39 cellular contexts compared by ENCODE assay signal in the genomic region with DNA sequence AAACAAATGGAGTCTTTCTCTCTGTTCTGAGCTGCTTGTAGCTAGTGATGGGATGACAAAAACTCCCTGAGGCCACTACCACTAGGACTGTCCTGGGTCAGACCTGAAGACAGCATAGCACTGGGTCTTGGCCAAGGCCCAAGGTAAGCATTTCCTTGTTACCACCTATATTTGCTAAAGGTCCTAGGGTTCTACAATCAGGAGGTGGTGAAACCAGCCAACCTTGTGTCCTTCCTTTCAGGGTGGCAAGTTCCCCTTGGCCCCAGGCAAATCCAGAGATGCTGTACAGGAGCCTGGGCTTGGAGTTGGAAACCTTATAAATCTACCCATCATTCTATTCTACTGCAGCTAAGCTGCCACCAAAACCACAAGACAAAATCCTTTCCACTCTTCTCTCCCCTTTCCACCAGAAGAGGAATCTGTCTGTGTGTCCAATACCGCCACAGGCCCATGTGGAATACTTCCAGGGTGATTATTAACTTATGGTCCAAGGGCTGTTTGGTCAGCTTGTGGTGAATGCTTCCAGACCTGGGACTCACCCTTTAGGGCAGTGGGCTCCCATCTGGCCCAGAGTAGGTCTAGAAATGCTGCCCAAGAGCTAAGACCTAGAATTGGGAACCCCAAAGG. TPM values are rescaled to one million over a fixed set of nuclear protein-coding genes. Genes with fewer than 3 reads are reported as not detected.
"Had no signal": no experiment of that assay in that cellular context is flagged by ENCODE, and none has a peak within 500 bp of the region (broad histone marks: within the 10 kb centered on the region; RNA-seq: fewer than 3 reads in every experiment).

No MANE protein-coding gene starts in this region.

- H3K27ac ChIP-seq: adrenal gland, ascending aorta, body of pancreas, brain microvascular endothelial cell, breast epithelium, cardiac muscle cell had no signal

- H3K27me3 ChIP-seq: ascending aorta, body of pancreas, brain microvascular endothelial cell, breast epithelium, cardiac muscle cell had no signal

- H3K4me1 ChIP-seq: adrenal gland, ascending aorta, breast epithelium had no signal

- FAIRE-seq: astrocyte, bronchial epithelial cell had no signal

- H3K36me3 ChIP-seq: adrenal gland, ascending aorta, brain microvascular endothelial cell, breast epithelium, cardiac muscle cell had no signal

- DNase-seq: activated effector memory CD4-positive, alpha-beta T cell treated with anti-CD3 and anti-CD28 coated beads, Interleukin-2, amount 50 U/mL, for 16 hours; activated effector memory CD4-positive, alpha-beta T cell treated with Interleukin-2 at 50 U/mL for 16 hours; activated gamma-delta T cell; activated gamma-delta T cell treated with Interleukin-2 at 50 U/mL for 16 hours; activated naive CD4-positive, alpha-beta T cell; activated naive CD4-positive, alpha-beta T cell treated with anti-CD3 and anti-CD28 coated beads for 36 hours; activated naive CD4-positive, alpha-beta T cell treated with anti-CD3 and anti-CD28 coated beads, Interleukin-2, amount 10 ng/mL, durations not matched to agents 7 days and 5 days; activated naive CD4-positive, alpha-beta T cell treated with anti-CD3 and anti-CD28 coated beads, Interleukin-2, amount 50 U/mL, for 16 hours; activated naive CD4-positive, alpha-beta T cell treated with Interleukin-2 at 50 U/mL for 16 hours; activated naive CD8-positive, alpha-beta T cell treated with anti-CD3 and anti-CD28 coated beads for 36 hours; activated naive CD8-positive, alpha-beta T cell treated with anti-CD3 and anti-CD28 coated beads, Interleukin-2, amount 10 ng/mL, durations not matched to agents 7 days and 5 days; activated naive CD8-positive, alpha-beta T cell treated with anti-CD3 and anti-CD28 coated beads, Interleukin-2, amount 50 U/mL, for 24 hours; activated T-cell treated with anti-CD3 and anti-CD28 coated beads, Interleukin-2, amount 50 U/mL, for 1 hour; activated T-cell treated with anti-CD3 and anti-CD28 coated beads, Interleukin-2, amount 50 U/mL, for 24 hours; activated T-cell treated with anti-CD3 and anti-CD28 coated beads, Interleukin-2, amount 50 U/mL, for 4 hours; activated T-cell treated with anti-CD3 and anti-CD28 coated beads, Interleukin-2, amount 50 U/mL, for 48 hours; activated T-cell treated with anti-CD3 and anti-CD28 coated beads, Interleukin-2, amount 50 U/mL, for 72 hours; adrenal gland; amniotic stem cell; amygdala; anterior cingulate cortex; aorta; body of pancreas; brain microvascular endothelial cell; caudate nucleus; central memory CD4-positive, alpha-beta T cell; cerebellar nuclear complex had no signal

- H3K4me3 ChIP-seq: adrenal gland, ascending aorta, body of pancreas, breast epithelium, cardiac muscle cell had no signal

- H3K9me3 ChIP-seq: adrenal gland, ascending aorta, body of pancreas had no signal

- ATAC-seq: activated naive CD4-positive, alpha-beta T cell treated with anti-CD3 and anti-CD28 coated beads, Interleukin-2, amount 50 U/mL, for 72 hours; activated naive CD8-positive, alpha-beta T cell treated with anti-CD3 and anti-CD28 coated beads, Interleukin-2, amount 50 U/mL, for 24 hours; activated T-cell treated with anti-CD3 and anti-CD28 coated beads, Interleukin-2, amount 50 U/mL, for 4 hours; activated T-cell treated with anti-CD3 and anti-CD28 coated beads, Interleukin-2, amount 50 U/mL, for 72 hours; activated T-helper 17 cell treated with anti-CD3 and anti-CD28 coated beads, Interleukin-2, amount 50 U/mL, for 72 hours; body of pancreas had no signal

RNA-seq across cellular contexts. Expression of gene SLC22A25, which starts 16.8 kb away (rescaled TPM):
- total RNA-seq: activated naive CD4-positive, alpha-beta T cell treated with anti-CD3 and anti-CD28 coated beads for 36 hours; activated naive CD4-positive, alpha-beta T cell treated with anti-CD3 and anti-CD28 coated beads, Interleukin-2, amount 50 U/mL, for 72 hours; activated naive CD8-positive, alpha-beta T cell treated with anti-CD3 and anti-CD28 coated beads for 36 hours; activated naive CD8-positive, alpha-beta T cell treated with anti-CD3 and anti-CD28 coated beads, Interleukin-2, amount 10 ng/mL, durations not matched to agents 7 days and 5 days; activated T-cell treated with anti-CD3 and anti-CD28 coated beads, Interleukin-2, amount 50 U/mL, for 4 hours; activated T-cell treated with anti-CD3 and anti-CD28 coated beads, Interleukin-2, amount 50 U/mL, for 72 hours; activated T-helper 1 cell treated with anti-CD3 and anti-CD28 coated beads, Interleukin-12 subunit alpha, Interleukin-12 subunit beta, Interleukin-2, Interleukin-4 antibody, amounts not matched to agents 30 ng/mL and 10 ng/mL and 1 ng/mL, durations not matched to agents 14 hours and 24 hours and 36 hours; activated T-helper 17 cell treated with anti-CD3 and anti-CD28 coated beads, Interleukin-2, amount 50 U/mL, for 72 hours; activated T-helper 2 cell treated with anti-CD3 and anti-CD28 coated beads, Interferon-gamma antibody, Interleukin-2, Interleukin-4, amounts not matched to agents 10 μg/mL and 5 μg/mL and 100 μg/mL, durations not matched to agents 14 hours and 24 hours and 36 hours; aorta; ascending aorta; astrocyte; body of pancreas; bronchial epithelial cell; cardiac muscle cell; cardiac septum; cerebellum; chondrocyte had no signal
- polyA plus RNA-seq: adrenal gland, aorta had no signal
